Comparison of ENCODE assay signal across 1 cellular context in the genomic region with DNA sequence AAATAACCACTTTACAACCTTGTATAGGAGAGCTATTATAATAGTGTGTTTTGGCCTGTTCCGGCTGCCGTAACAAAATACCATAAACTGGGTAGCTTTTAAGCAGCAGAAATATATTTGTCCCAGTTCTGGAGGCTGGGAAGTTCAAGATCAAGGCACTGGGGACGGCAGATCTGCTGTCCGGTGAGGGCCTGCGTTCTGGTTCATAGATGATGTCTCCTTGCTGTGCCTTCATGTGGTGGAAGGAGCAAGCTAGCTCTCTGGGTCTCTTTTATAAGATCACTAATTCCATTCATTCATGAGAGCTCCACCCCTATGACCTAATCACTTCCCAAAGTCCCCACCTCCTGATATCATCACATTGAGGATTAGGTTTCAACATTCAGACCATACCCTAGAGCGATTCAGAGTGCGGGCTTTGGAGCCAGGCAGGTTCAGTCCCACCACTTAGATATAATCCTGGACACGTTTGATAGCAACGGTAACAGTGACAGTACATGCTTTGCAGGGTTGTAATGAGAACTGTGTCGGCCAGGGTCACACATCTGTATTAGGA.
A peak's percentile ranks its signal among the peaks of the same experiment; 100 is the strongest.
TF ChIP-seq lines count a peak whose summit lies in the region.

No MANE protein-coding gene starts in this region.

TF ChIP-seq in HEK293, 187 proteins besides CTCF, POLR2A, EP300 and RAD21 (continued from another document):
- TF ChIP-seq, protein P1, sequence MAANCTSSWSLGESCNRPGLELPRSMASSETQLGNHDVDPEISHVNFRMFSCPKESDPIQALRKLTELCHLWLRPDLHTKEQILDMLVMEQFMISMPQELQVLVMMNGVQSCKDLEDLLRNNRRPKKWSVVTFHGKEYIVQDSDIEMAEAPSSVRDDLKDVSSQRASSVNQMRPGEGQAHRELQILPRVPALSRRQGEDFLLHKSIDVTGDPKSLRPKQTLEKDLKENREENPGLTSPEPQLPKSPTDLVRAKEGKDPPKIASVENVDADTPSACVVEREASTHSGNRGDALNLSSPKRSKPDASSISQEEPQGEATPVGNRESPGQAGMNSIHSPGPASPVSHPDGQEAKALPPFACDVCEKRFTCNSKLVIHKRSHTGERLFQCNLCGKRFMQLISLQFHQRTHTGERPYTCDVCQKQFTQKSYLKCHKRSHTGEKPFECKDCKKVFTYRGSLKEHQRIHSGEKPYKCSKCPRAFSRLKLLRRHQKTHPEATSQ (tag by site-specific recombination; IDR thresholded peaks at IDR 0.05), result no peak
- TF ChIP-seq ZNF792 (tag by site-specific recombination; IDR thresholded peaks at IDR 0.05) (no peak), GLIS1 (tag by site-specific recombination; IDR thresholded peaks at IDR 0.05) (no peak), ZNF24 (tag by site-specific recombination; IDR thresholded peaks at IDR 0.05) (peak; percentile 56; the same call in 1 of the 2 replicates), ZNF23 (tag by site-specific recombination; IDR thresholded peaks at IDR 0.05; ENCODE audit: borderline replicate concordance) (no peak), SCRT1 (tag by site-specific recombination; IDR thresholded peaks at IDR 0.05; ENCODE audit: borderline replicate concordance) (no peak), GLIS2 (tag by site-specific recombination; IDR thresholded peaks at IDR 0.05) (no peak), ZNF426 (tag by site-specific recombination; IDR thresholded peaks at IDR 0.05) (no peak), ZNF843 (tag by site-specific recombination; IDR thresholded peaks at IDR 0.05) (peak; percentile 66; the same call in 1 of the 2 replicates), ZNF266 (tag by site-specific recombination; IDR thresholded peaks at IDR 0.05; ENCODE audit: low read depth) (no peak), ZNF654 (tag by site-specific recombination; IDR thresholded peaks at IDR 0.05; ENCODE audit: low read depth) (no peak), ZNF324 (tag by site-specific recombination; IDR thresholded peaks at IDR 0.05) (no peak), TCF7L2 (IDR thresholded peaks at IDR 0.05; ENCODE audit: borderline replicate concordance, low read depth, low read length) (no peak), ZNF433 (tag by site-specific recombination; IDR thresholded peaks at IDR 0.05; ENCODE audit: low read depth) (no peak), SP2 (tag by site-specific recombination; IDR thresholded peaks at IDR 0.05) (no peak), ZNF202 (tag by site-specific recombination; IDR thresholded peaks at IDR 0.05; ENCODE audit: borderline replicate concordance) (no peak), ZNF664 (tag by site-specific recombination; IDR thresholded peaks at IDR 0.05) (no peak), ZNF214 (tag by site-specific recombination; IDR thresholded peaks at IDR 0.05; ENCODE audit: borderline replicate concordance) (no peak), ZNF133 (tag by site-specific recombination; IDR thresholded peaks at IDR 0.05) (no peak), ZNF239 (tag by site-specific recombination; IDR thresholded peaks at IDR 0.05) (no peak), ZNF677 (tag by site-specific recombination; IDR thresholded peaks at IDR 0.05) (no peak)
- TF ChIP-seq, protein P2, sequence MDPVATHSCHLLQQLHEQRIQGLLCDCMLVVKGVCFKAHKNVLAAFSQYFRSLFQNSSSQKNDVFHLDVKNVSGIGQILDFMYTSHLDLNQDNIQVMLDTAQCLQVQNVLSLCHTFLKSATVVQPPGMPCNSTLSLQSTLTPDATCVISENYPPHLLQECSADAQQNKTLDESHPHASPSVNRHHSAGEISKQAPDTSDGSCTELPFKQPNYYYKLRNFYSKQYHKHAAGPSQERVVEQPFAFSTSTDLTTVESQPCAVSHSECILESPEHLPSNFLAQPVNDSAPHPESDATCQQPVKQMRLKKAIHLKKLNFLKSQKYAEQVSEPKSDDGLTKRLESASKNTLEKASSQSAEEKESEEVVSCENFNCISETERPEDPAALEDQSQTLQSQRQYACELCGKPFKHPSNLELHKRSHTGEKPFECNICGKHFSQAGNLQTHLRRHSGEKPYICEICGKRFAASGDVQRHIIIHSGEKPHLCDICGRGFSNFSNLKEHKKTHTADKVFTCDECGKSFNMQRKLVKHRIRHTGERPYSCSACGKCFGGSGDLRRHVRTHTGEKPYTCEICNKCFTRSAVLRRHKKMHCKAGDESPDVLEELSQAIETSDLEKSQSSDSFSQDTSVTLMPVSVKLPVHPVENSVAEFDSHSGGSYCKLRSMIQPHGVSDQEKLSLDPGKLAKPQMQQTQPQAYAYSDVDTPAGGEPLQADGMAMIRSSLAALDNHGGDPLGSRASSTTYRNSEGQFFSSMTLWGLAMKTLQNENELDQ (tag by site-specific recombination; IDR thresholded peaks at IDR 0.05; ENCODE audit: low read depth), result no peak
- TF ChIP-seq, protein P3, sequence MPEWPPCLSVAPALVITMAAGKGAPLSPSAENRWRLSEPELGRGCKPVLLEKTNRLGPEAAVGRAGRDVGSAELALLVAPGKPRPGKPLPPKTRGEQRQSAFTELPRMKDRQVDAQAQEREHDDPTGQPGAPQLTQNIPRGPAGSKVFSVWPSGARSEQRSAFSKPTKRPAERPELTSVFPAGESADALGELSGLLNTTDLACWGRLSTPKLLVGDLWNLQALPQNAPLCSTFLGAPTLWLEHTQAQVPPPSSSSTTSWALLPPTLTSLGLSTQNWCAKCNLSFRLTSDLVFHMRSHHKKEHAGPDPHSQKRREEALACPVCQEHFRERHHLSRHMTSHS (tag by site-specific recombination; IDR thresholded peaks at IDR 0.05), result no peak
- TF ChIP-seq, protein P4, sequence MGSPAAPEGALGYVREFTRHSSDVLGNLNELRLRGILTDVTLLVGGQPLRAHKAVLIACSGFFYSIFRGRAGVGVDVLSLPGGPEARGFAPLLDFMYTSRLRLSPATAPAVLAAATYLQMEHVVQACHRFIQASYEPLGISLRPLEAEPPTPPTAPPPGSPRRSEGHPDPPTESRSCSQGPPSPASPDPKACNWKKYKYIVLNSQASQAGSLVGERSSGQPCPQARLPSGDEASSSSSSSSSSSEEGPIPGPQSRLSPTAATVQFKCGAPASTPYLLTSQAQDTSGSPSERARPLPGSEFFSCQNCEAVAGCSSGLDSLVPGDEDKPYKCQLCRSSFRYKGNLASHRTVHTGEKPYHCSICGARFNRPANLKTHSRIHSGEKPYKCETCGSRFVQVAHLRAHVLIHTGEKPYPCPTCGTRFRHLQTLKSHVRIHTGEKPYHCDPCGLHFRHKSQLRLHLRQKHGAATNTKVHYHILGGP (tag by site-specific recombination; IDR thresholded peaks at IDR 0.05), result no peak
